Comparison of ENCODE assay signal across 8 cellular contexts in genomic region chr7:30505174-30505697, GRCh38. TPM values are rescaled to one million over a fixed set of nuclear protein-coding genes. Genes with fewer than 3 reads are reported as not detected.
DNase-seq lines count a peak whose midpoint lies in the region; ATAC-seq and TF ChIP-seq lines count a peak whose summit lies in the region.

No MANE protein-coding gene starts in this region.

- H2AFZ ChIP-seq in GM23248 = peak overlapping the region; percentile 93
- H2AFZ ChIP-seq in SU-DHL-6 (ENCODE audit: low read depth, low read length, severe bottlenecking) = peak overlapping the region; percentile 70
- H2AFZ ChIP-seq in smooth muscle cell (ENCODE audit: low read depth) = peak overlapping the region; percentile 77

- H3K9me3 ChIP-seq in GM23248 (ENCODE audit: low read depth) = no peaks in the 10 kb centered on the region
- H3K9me3 ChIP-seq in SU-DHL-6 (ENCODE audit: insufficient read depth, low read length) = no peaks in the 10 kb centered on the region
- H3K9me3 ChIP-seq in gastroesophageal sphincter = no peaks in the 10 kb centered on the region
- no peaks in the 10 kb centered on the region for H3K9me3 ChIP-seq in smooth muscle cell (replicated peaks; ENCODE audit: low read depth)

- peaks cover 15% of the 10 kb centered on the region; the same call in 1 of the 2 replicates for H3K4me1 ChIP-seq in GM23248 (ENCODE audit: insufficient read depth)
- H3K4me1 ChIP-seq in gastroesophageal sphincter = peaks cover 0 to 28% (median 0%) of the 10 kb centered on the region in 3 donors
- peaks cover 9% of the 10 kb centered on the region for H3K4me1 ChIP-seq in smooth muscle cell (ENCODE audit: low read depth)

- H3K27ac ChIP-seq in GM23248 (peak overlapping the region; percentile 69), SU-DHL-6 (ENCODE audit: low read depth, low read length) (peak overlapping the region; percentile 3; the same call in 1 of the 2 replicates), gastroesophageal sphincter (peak overlapping the region; percentile 68 to 93 (median 92)), smooth muscle cell (ENCODE audit: low read depth) (peak overlapping the region; percentile 22)

- H4K20me1 ChIP-seq in GM23248 (ENCODE audit: insufficient read depth) = no peaks in the 10 kb centered on the region
- H4K20me1 ChIP-seq in SU-DHL-6 (ENCODE audit: low read depth, low read length) = no peaks in the 10 kb centered on the region
- peaks cover 7% of the 10 kb centered on the region for H4K20me1 ChIP-seq in smooth muscle cell (ENCODE audit: low read depth)

- H3K4me3 ChIP-seq in AG09309 (ENCODE audit: control insufficient read depth, low read depth, low read length) (peak overlapping the region; percentile 91), GM23248 (peak overlapping the region; percentile 87), SU-DHL-6 (ENCODE audit: insufficient read depth, low read length, poor library complexity, severe bottlenecking) (peak overlapping the region; percentile 65), gastroesophageal sphincter (peak overlapping the region; percentile 90), smooth muscle cell (peak overlapping the region; percentile 73)

- TF ChIP-seq EP300 in gastroesophageal sphincter (IDR thresholded peaks at IDR 0.05) = no peak

- TF ChIP-seq POLR2A in gastroesophageal sphincter (IDR thresholded peaks at IDR 0.05) = no peak

- in situ Hi-C loops in GM23248 (cut with MboI) = no loop called here

- H3K36me3 ChIP-seq in GM23248 (ENCODE audit: low read depth) = no peaks in the 10 kb centered on the region
- no peaks in the 10 kb centered on the region for H3K36me3 ChIP-seq in SU-DHL-6 (ENCODE audit: low read length)
- no peaks in the 10 kb centered on the region for H3K36me3 ChIP-seq in gastroesophageal sphincter
- H3K36me3 ChIP-seq in smooth muscle cell (ENCODE audit: low read depth) = no peaks in the 10 kb centered on the region

- H3F3A ChIP-seq in GM23248 (ENCODE audit: insufficient read depth) = no peaks in the 10 kb centered on the region
- no peaks in the 10 kb centered on the region for H3F3A ChIP-seq in SU-DHL-6 (ENCODE audit: insufficient read depth)
- no peaks in the 10 kb centered on the region for H3F3A ChIP-seq in smooth muscle cell (ENCODE audit: low read depth)

- no peaks in the 10 kb centered on the region for H3K27me3 ChIP-seq in GM23248 (replicated peaks; ENCODE audit: insufficient read depth)
- no peaks in the 10 kb centered on the region for H3K27me3 ChIP-seq in SU-DHL-6 (ENCODE audit: low read length)
- no peaks in the 10 kb centered on the region for H3K27me3 ChIP-seq in gastroesophageal sphincter
- no peaks in the 10 kb centered on the region for H3K27me3 ChIP-seq in smooth muscle cell (ENCODE audit: low read depth)

- H3K79me2 ChIP-seq in GM23248 (ENCODE audit: insufficient read depth) (peaks cover 44% of the 10 kb centered on the region), SU-DHL-6 (ENCODE audit: insufficient read depth, low read length) (peaks cover 43% of the 10 kb centered on the region), smooth muscle cell (ENCODE audit: low read depth) (peaks cover 32% of the 10 kb centered on the region)

- DNase-seq in AG09309 (ENCODE audit: low read depth) = no peak
- no peak for DNase-seq in GM23248
- DNase-seq in smooth muscle cell (lab: John Stamatoyannopoulos, UW; ENCODE audit: unreplicated experiment) = no peak
- DNase-seq in DMS79 (lab: John Stamatoyannopoulos, UW) = no peak
- DNase-seq in GF-D8 (lab: John Stamatoyannopoulos, UW) = no peak
- no peak for DNase-seq in T-helper 9 cell

- TF ChIP-seq CTCF in AG09309 (IDR thresholded peaks at IDR 0.05; ENCODE audit: control insufficient read depth, insufficient read depth, low read depth, low read length, missing control alignments) (no peak), SU-DHL-6 (IDR thresholded peaks at IDR 0.05; ENCODE audit: insufficient read depth, low read length, poor library complexity, severe bottlenecking) (no peak), gastroesophageal sphincter (IDR thresholded peaks at IDR 0.05) (peak in 1 of 4 experiments; percentile 30), smooth muscle cell (IDR thresholded peaks at IDR 0.05; ENCODE audit: borderline replicate concordance, insufficient read depth, poor library complexity, severe bottlenecking) (no peak)

- H3K9ac ChIP-seq in GM23248 (peak overlapping the region; percentile 92), SU-DHL-6 (ENCODE audit: low read length) (peak overlapping the region; percentile 86), smooth muscle cell (ENCODE audit: low read depth) (peak overlapping the region; percentile 37)

- H3K4me2 ChIP-seq in GM23248 (ENCODE audit: unreplicated experiment) (peak overlapping the region; percentile 94), SU-DHL-6 (ENCODE audit: low read depth, low read length, poor library complexity, severe bottlenecking) (peak overlapping the region; percentile 65), smooth muscle cell (peak overlapping the region; percentile 86)

- H3K9me2 ChIP-seq in GM23248 (ENCODE audit: insufficient read depth) (no peaks in the 10 kb centered on the region), SU-DHL-6 (replicated peaks; ENCODE audit: insufficient read depth, low read length) (no peaks in the 10 kb centered on the region)

- WGBS in GM23248 (ENCODE audit: low coverage in 1 of 2, low lambda C conversion rate in 2 of 2, missing lambda C conversion rate in 2 of 2), 2 experiments = 7 to 10% methylated on average over 18 to 19 of the region's 19 CpGs
- 19 to 38% methylated on average over 6 to 15 of the region's 19 CpGs for WGBS in gastroesophageal sphincter (ENCODE audit: low coverage in 1 of 2), 2 donors
- 46% methylated on average over 19 of the region's 19 CpGs for WGBS in smooth muscle cell (ENCODE audit: low lambda C conversion rate)

- no peak for ATAC-seq in gastroesophageal sphincter

RNA-seq across cellular contexts. Expression of gene GGCT, which starts 0.6 kb away (rescaled TPM):
- 31.3 and 40.0 TPM in 2 replicates for total RNA-seq in GM23248 (2014; rRNA removed; shearing (Covaris generic))
- polyA plus RNA-seq in GM23248 (2016; fragmentation: Nextera tagmentation; extraction: Ambion mirVana) (47.9 and 48.8 TPM in 2 replicates), smooth muscle cell (36.9 and 39.3 TPM in 2 replicates)
- total RNA-seq in gastroesophageal sphincter (10 to 100 TPM; 16.7 to 29.0 (median 23.7) TPM), smooth muscle cell (41.4 and 53.1 TPM in 2 replicates)

RNA-seq across cellular contexts. Expression of gene NOD1, which starts 26.7 kb away (rescaled TPM):
- 8.6 and 11.1 TPM in 2 replicates for total RNA-seq in GM23248 (2014; rRNA removed; shearing (Covaris generic))
- polyA plus RNA-seq in GM23248 (2016; fragmentation: Nextera tagmentation; extraction: Ambion mirVana) = 4.4 and 5.9 TPM in 2 replicates
- total RNA-seq in gastroesophageal sphincter = 10 to 100 TPM; 10.3 to 28.1 (median 16.9) TPM
- 10.5 and 13.4 TPM in 2 replicates for total RNA-seq in smooth muscle cell
- polyA plus RNA-seq in smooth muscle cell = 8.6 and 9.7 TPM in 2 replicates

Comparison
In these comparisons a context has a peak if more than half of its experiments do, and no peak if none do; other contexts are left out.
1. H3K27ac ChIP-seq: peak in every context shown above with its lines; median percentile 92 in gastroesophageal sphincter; 69 in GM23248; 22 in smooth muscle cell; 3 in SU-DHL-6.
2. H3K9ac ChIP-seq: peak in every context shown above with its lines; median percentile 92 in GM23248; 86 in SU-DHL-6; 37 in smooth muscle cell.